8 cellular contexts compared by ENCODE assay signal in the genomic region with DNA sequence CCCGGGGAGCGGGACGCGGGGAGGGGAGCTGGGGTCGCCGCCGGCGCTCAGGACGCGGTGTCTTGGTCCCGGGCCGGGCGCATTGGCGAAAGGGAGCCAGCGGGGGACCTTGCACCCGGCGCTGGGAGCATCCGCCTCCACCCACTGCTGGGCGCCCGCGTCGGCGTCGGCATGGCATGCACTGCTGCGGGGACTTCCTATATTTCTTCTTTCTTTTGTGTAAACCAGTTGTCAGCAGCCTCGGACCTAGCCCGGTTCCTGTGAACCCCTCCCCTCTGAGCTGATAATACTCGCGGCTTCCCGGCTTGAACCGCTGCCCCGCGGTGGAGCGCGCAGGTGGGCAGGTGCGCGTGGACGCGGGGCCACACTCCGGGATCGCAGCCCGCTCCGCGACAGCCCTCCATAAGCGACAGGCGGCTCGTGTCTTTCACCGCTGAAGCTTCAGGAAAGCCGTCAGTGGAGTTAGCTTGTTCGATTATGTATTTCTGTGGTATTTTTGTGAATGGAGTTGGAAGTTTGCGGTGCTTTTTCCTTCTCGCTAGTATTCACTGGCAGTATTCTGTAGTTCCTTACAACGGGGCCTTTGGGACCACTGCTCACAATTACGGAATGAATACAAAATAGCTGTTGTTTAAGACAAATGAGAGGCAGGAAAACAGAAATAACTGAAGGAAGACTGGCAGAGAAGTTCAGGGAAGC. TPM values are rescaled to one million over a fixed set of nuclear protein-coding genes. Genes with fewer than 3 reads are reported as not detected.
A peak's percentile ranks its signal among the peaks of the same experiment; 100 is the strongest.
DNase-seq lines count a peak whose midpoint lies in the region; ATAC-seq and TF ChIP-seq lines count a peak whose summit lies in the region.

No MANE protein-coding gene starts in this region.

- peak overlapping the region; percentile 64 for H3K4me3 ChIP-seq in fibroblast of mammary gland (ENCODE audit: control insufficient read depth, low read depth, low read length)
- H3K4me3 ChIP-seq in neuron (ENCODE audit: low read length), result peak overlapping the region; percentile 65
- peak overlapping the region; percentile 61 to 67 for H3K4me3 ChIP-seq in vagina

- TF ChIP-seq POLR2A in vagina (IDR thresholded peaks at IDR 0.05), result no peak

- peak; percentile 28 for ATAC-seq in HG03025 (IDR thresholded peaks at IDR 0.05; ENCODE audit: low FRiP score, unreplicated experiment)

- H3K36me3 ChIP-seq in neuron (ENCODE audit: insufficient read depth, low read length) (no peaks in the 10 kb centered on the region), vagina (no peaks in the 10 kb centered on the region)

- H3K9me3 ChIP-seq in neuron (ENCODE audit: low read length) (no peaks in the 10 kb centered on the region), vagina (no peaks in the 10 kb centered on the region)

- H3K27me3 ChIP-seq in neuron (ENCODE audit: insufficient read depth, low read length), result no peaks in the 10 kb centered on the region
- H3K27me3 ChIP-seq in vagina, result no peaks in the 10 kb centered on the region

- no peak for TF ChIP-seq CTCF in fibroblast of mammary gland (conservative IDR thresholded peaks at IDR 0.05; ENCODE audit: control insufficient read depth, insufficient read depth, low read depth, low read length)
- TF ChIP-seq CTCF in vagina (IDR thresholded peaks at IDR 0.05), result no peak

- H3K4me1 ChIP-seq in neuron (ENCODE audit: insufficient read depth, low read length) (peaks cover 22% of the 10 kb centered on the region), vagina (peaks cover 28% of the 10 kb centered on the region)

- peak; percentile 16 for DNase-seq in NCI-H82 (lab: John Stamatoyannopoulos, UW)
- DNase-seq in NCI-H82 treated with DMSO at 0.1 percent for 48 hours (lab: John Stamatoyannopoulos, UW; ENCODE audit: unreplicated experiment), result no peak
- peak; percentile 27 to 81 for DNase-seq in NCI-H526 (lab: John Stamatoyannopoulos, UW)
- DNase-seq in activated T-cell treated with anti-CD3 and anti-CD28 coated beads for 48 hours (ENCODE audit: low read depth), result peak; percentile 43
- DNase-seq in fibroblast of mammary gland (ENCODE audit: low read depth), result no peak
- no peak for DNase-seq in vagina (ENCODE audit: extremely low spot score in 2 of 2)

- peak overlapping the region; percentile 89 for H2AFZ ChIP-seq in neuron (ENCODE audit: low read depth, low read length)

- peak overlapping the region; percentile 36 for H3K27ac ChIP-seq in vagina

- intact Hi-C loops in vagina (cut with DNase I), result no loop called here

RNA-seq across cellular contexts. Expression of a gene that starts 0.8 kb away (rescaled TPM):
- total RNA-seq in vagina, result 9.8 TPM

Comparison
In these comparisons a context has a peak if more than half of its experiments do, and no peak if none do; other contexts are left out.
1. DNase-seq: peak in NCI-H82 (single experiment), NCI-H526 (2 of 2) and activated T-cell treated with anti-CD3 and anti-CD28 coated beads for 48 hours (single experiment); none in NCI-H82 treated with DMSO at 0.1 percent for 48 hours (single experiment), fibroblast of mammary gland (single experiment) and vagina (0 of 2).
2. Peak in every context shown above with its lines, with median percentiles within 50 percentile points of each other: H3K4me3 ChIP-seq.